Comparison of ENCODE assay signal across 1 cellular context in genomic region chr2:20165677-20166509, GRCh38.
TF ChIP-seq lines count a peak whose summit lies in the region.

No MANE protein-coding gene starts in this region.

TF ChIP-seq in K562, 482 proteins besides CTCF, POLR2A, EP300 and RAD21 (continued from another document):
- TF ChIP-seq ZNF41 (CRISPR knock-in tag; conservative IDR thresholded peaks at IDR 0.05) (no peak), RBM17 (IDR thresholded peaks at IDR 0.05; ENCODE audit: borderline replicate concordance, low read depth, low read length) (no peak), ZBTB26 (CRISPR knock-in tag; IDR thresholded peaks at IDR 0.05) (0 out of 2 replicates have a peak, but pooled peaks have one; percentile 26), ATF6 (CRISPR knock-in tag; IDR thresholded peaks at IDR 0.05) (no peak), ZNF407 (IDR thresholded peaks at IDR 0.05; ENCODE audit: low read depth) (0 out of 2 replicates have a peak, but pooled peaks have one; percentile 32), NCOA1 (IDR thresholded peaks at IDR 0.05; ENCODE audit: low read depth) (no peak), SAP30 (IDR thresholded peaks at IDR 0.05; ENCODE audit: borderline replicate concordance, insufficient read depth, low read depth, low read length, poor library complexity, severe bottlenecking) (no peak), TAF9B (IDR thresholded peaks at IDR 0.05; ENCODE audit: partially characterized antibody) (no peak), OTX1 (CRISPR knock-in tag; IDR thresholded peaks at IDR 0.05) (0 out of 2 replicates have a peak, but pooled peaks have one; percentile 71), ZNF695 (CRISPR knock-in tag; IDR thresholded peaks at IDR 0.05) (no peak), ZBTB8A (IDR thresholded peaks at IDR 0.05; ENCODE audit: partially characterized antibody) (no peak), RBFOX2 (IDR thresholded peaks at IDR 0.05; ENCODE audit: low read depth, low read length) (no peak), ZBTB43 (CRISPR knock-in tag; IDR thresholded peaks at IDR 0.05) (no peak), TSC22D4 (tag; IDR thresholded peaks at IDR 0.05) (0 out of 2 replicates have a peak, but pooled peaks have one; percentile 44), USF1 (CRISPR knock-in tag; IDR thresholded peaks at IDR 0.05) (0 out of 2 replicates have a peak, but pooled peaks have one; percentile 14)
